In the genomic region with DNA sequence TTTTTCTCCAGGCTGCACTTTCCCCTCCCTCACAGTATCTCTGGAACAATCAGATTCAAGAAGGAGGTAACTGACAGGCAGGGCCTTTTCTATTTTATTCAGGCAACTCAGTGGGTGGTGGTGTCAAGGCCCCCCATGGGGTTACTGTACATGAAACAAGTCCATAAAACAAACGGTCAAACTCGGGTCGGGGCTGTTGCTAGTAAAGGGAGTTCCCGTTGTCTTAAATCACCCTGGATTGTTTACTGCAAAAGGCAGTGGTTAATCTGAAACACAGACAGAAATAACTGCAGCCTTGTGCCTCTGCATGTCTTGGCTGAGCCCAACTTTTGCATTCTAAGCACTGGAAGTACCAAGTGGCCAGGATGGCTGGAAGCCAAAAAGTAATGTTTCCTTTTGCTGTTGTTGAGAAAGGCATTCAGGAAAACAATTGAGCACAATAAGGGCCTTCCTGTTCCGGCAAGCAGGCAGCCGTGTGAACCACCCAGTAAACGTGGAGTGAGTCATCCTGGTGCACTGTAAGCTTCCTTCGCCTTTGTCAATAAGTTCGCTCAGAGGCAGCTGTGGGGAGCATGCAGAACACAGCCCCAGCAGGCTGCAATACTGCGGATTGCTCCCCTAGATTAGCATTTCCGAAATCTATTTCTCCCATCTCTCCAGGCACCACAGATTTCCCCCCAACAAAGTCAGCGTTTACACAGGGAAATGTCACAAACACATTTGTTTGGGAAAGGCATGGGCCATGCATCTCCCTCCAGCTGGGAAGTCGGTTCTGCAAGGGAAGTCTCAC, we compare ENCODE assay signal across 8 cellular contexts.
A peak's percentile ranks its signal among the peaks of the same experiment; 100 is the strongest.
DNase-seq lines count a peak whose midpoint lies in the region; ATAC-seq and TF ChIP-seq lines count a peak whose summit lies in the region.

No MANE protein-coding gene starts in this region.

- TF ChIP-seq POLR2A in Peyer's patch (IDR thresholded peaks at IDR 0.05), result no peak
- TF ChIP-seq POLR2A in heart left ventricle (IDR thresholded peaks at IDR 0.05), result no peak

- peaks cover 0 to 18% (median 1%) of the 10 kb centered on the region in 4 donors for H3K4me1 ChIP-seq in Peyer's patch
- H3K4me1 ChIP-seq in heart left ventricle, result peaks cover 0 to 33% (median 24%) of the 10 kb centered on the region in 12 donors

- no peaks in the 10 kb centered on the region for H3K27me3 Mint-ChIP-seq in activated naive CD8-positive, alpha-beta T cell

- ATAC-seq in GM19328 (IDR thresholded peaks at IDR 0.05; ENCODE audit: unreplicated experiment) (peak; percentile 64), HG03354 (IDR thresholded peaks at IDR 0.05; ENCODE audit: poor library complexity, severe bottlenecking, unreplicated experiment) (peak; percentile 85), heart left ventricle (peak; percentile 87 to 98 (median 96))

- H3K4me3 Mint-ChIP-seq in activated naive CD8-positive, alpha-beta T cell, result peak overlapping the region; percentile 1

- H3K27ac ChIP-seq in Peyer's patch, result peak overlapping the region; percentile 1 to 81 (median 64)
- H3K27ac ChIP-seq in heart left ventricle, result peak overlapping the region; percentile 34 to 86 (median 78)

- H3K4me3 ChIP-seq in Peyer's patch (no peak overlapping the region), heart left ventricle (no peak overlapping the region)

- peak overlapping the region; percentile 55 for H3K27ac Mint-ChIP-seq in activated naive CD8-positive, alpha-beta T cell

- peaks cover 5% of the 10 kb centered on the region for H3K36me3 Mint-ChIP-seq in activated naive CD8-positive, alpha-beta T cell

- TF ChIP-seq CTCF in AG09319 (IDR thresholded peaks at IDR 0.05; ENCODE audit: low read depth, low read length) (no peak), Peyer's patch (IDR thresholded peaks at IDR 0.05) (peak in 1 of 6 experiments; percentile 6), heart left ventricle (IDR thresholded peaks at IDR 0.05) (no peak)

- H3K27me3 ChIP-seq in Peyer's patch (no peaks in the 10 kb centered on the region), heart left ventricle (no peaks in the 10 kb centered on the region)

- WGBS in heart left ventricle, 4 donors, result 12 to 21% (median 15%) methylated on average over 13 of the region's 13 CpGs

- DNase-seq in AG09319 (ENCODE audit: extremely low read depth, low read depth) (peak; percentile 92), Peyer's patch (peak; percentile 32 to 89 (median 69)), heart left ventricle (peak in 4 of 5 donors; percentile 66 to 80 (median 76)), putamen (ENCODE audit: low spot score) (peak; percentile 16), NCI-H1048 (lab: John Stamatoyannopoulos, UW) (no peak)

- H3K9me3 Mint-ChIP-seq in activated naive CD8-positive, alpha-beta T cell (ENCODE audit: low read depth), result peaks cover 5% of the 10 kb centered on the region

- H3K4me1 Mint-ChIP-seq in activated naive CD8-positive, alpha-beta T cell (ENCODE audit: low read depth), result peaks cover 21% of the 10 kb centered on the region

- intact Hi-C loops in heart left ventricle (cut with DNase I), result loop anchor here (1.0 to 10.0 kb wide), 6 partner anchors 40 to 147 kb away; a partner anchor contains a TSS

- H3K9me3 ChIP-seq in Peyer's patch (peaks cover 0 to 3% (median 0%) of the 10 kb centered on the region in 4 donors), heart left ventricle (peaks cover 0 to 7% (median 0%) of the 10 kb centered on the region in 12 donors)

- H3K36me3 ChIP-seq in Peyer's patch (no peaks in the 10 kb centered on the region), heart left ventricle (no peaks in the 10 kb centered on the region)
